In genomic region chr12:127162902-127163301, GRCh38 we compare ENCODE assay signal across 10 cellular contexts.
DNase-seq lines count a peak whose midpoint lies in the region; ATAC-seq and TF ChIP-seq lines count a peak whose summit lies in the region.
"Had no signal": no experiment of that assay in that cellular context is flagged by ENCODE, and none has a peak within 500 bp of the region (broad histone marks: within the 10 kb centered on the region; RNA-seq: fewer than 3 reads in every experiment).

No MANE protein-coding gene starts in this region.

- intact Hi-C loops in A673 (cut with micrococcal nuclease; ENCODE audit: unreplicated experiment): no loop called here
- intact Hi-C loops in PC-9 (cut with micrococcal nuclease; ENCODE audit: unreplicated experiment): loop anchor here (5.0 kb wide), 1 partner anchor 56 kb away; no protein-coding TSS in a partner anchor
- intact Hi-C loops in mammary epithelial cell (cut with micrococcal nuclease): loop anchor here (2.0 to 5.0 kb wide), 2 partner anchors 36 to 79 kb away; no protein-coding TSS in a partner anchor

- H3K9me3 Mint-ChIP-seq in glutamatergic neuron (ENCODE audit: unreplicated experiment): peaks cover 2% of the 10 kb centered on the region
- H3K9me3 Mint-ChIP-seq: neural crest cell had no signal

- H3K79me2 ChIP-seq in PC-9 (ENCODE audit: low read depth): no peaks in the 10 kb centered on the region
- H3K79me2 ChIP-seq in mammary epithelial cell (ENCODE audit: insufficient read depth, low read length): no peaks in the 10 kb centered on the region

- no peaks in the 10 kb centered on the region for H3K36me3 ChIP-seq in A673 (ENCODE audit: insufficient read depth, low read length, poor library complexity, severe bottlenecking)
- no peaks in the 10 kb centered on the region for H3K36me3 ChIP-seq in PC-9 (ENCODE audit: low read depth)
- no peaks in the 10 kb centered on the region for H3K36me3 ChIP-seq in mammary epithelial cell (ENCODE audit: insufficient read depth, low read length)

- H3K4me2 ChIP-seq in PC-9: peak overlapping the region; percentile 13
- peak overlapping the region; percentile 63 for H3K4me2 ChIP-seq in mammary epithelial cell (ENCODE audit: insufficient read depth, low read depth, low read length)

- H2AFZ ChIP-seq in PC-9 (no peak overlapping the region), mammary epithelial cell (ENCODE audit: low read depth, low read length) (peak overlapping the region; percentile 69)

- H3K4me3 Mint-ChIP-seq in glutamatergic neuron (ENCODE audit: unreplicated experiment): no peak overlapping the region
- H3K4me3 Mint-ChIP-seq: neural crest cell had no signal

- H3K4me3 ChIP-seq in A673 (ENCODE audit: low read depth, low read length, poor library complexity, severe bottlenecking) (no peak overlapping the region), PC-9 (no peak overlapping the region), mammary epithelial cell (replicated peaks in 1 of 3; ENCODE audit: insufficient read depth in 1 of 3, low read depth in 2 of 3, low read length in 3 of 3) (no peak overlapping the region)

- peak; percentile 81 for ATAC-seq in GM21737 (IDR thresholded peaks at IDR 0.05; ENCODE audit: unreplicated experiment)

- CTCF ChIA-PET in A673 (lab: Charles Lee): no interaction called here
- CTCF ChIA-PET in PC-9 (lab: Charles Lee): interaction anchor here (1.2 kb wide), 1 partner anchor 36 kb away, joined by 3 read pairs; no protein-coding TSS in a partner anchor
- CTCF ChIA-PET in mammary epithelial cell (lab: Charles Lee; ENCODE audit: low non-redundant PET): no interaction called here

- 0% methylated on average over 1 of the region's 1 CpG for WGBS in mammary epithelial cell (ENCODE audit: low coverage, missing lambda C conversion rate)

- H3K9me3 ChIP-seq in A673 (ENCODE audit: low read depth, low read length, poor library complexity, severe bottlenecking): no peaks in the 10 kb centered on the region
- H3K9me3 ChIP-seq in PC-9 (ENCODE audit: insufficient read depth, low read depth): no peaks in the 10 kb centered on the region; the same call in 1 of the 2 replicates
- no peaks in the 10 kb centered on the region for H3K9me3 ChIP-seq in mammary epithelial cell (replicated peaks; ENCODE audit: insufficient read depth, low read length)

- H3K4me1 ChIP-seq in A673 (ENCODE audit: insufficient read depth, low read length, poor library complexity, severe bottlenecking) (no peaks in the 10 kb centered on the region), PC-9 (replicated peaks; ENCODE audit: insufficient read depth) (peaks cover 25% of the 10 kb centered on the region), mammary epithelial cell (ENCODE audit: insufficient read depth, low read length) (peaks cover 27% of the 10 kb centered on the region)

- in situ Hi-C loops in mammary epithelial cell (cut with MboI; ENCODE audit: low sequenced_read_pairs in 2 of 2): no loop called here

- no peak overlapping the region for H3K27ac ChIP-seq in A673 (ENCODE audit: low read depth, low read length, poor library complexity, severe bottlenecking)
- H3K27ac ChIP-seq in PC-9: peak overlapping the region; percentile 8; the same call in 1 of the 2 replicates
- peak overlapping the region; percentile 78 for H3K27ac ChIP-seq in mammary epithelial cell (ENCODE audit: insufficient read depth, low read depth, low read length)
- H3K27ac ChIP-seq: C4-2B had no signal

- no peaks in the 10 kb centered on the region for H3K9me2 ChIP-seq in PC-9 (ENCODE audit: insufficient read depth)

- no peak overlapping the region for H3K27ac Mint-ChIP-seq in glutamatergic neuron (ENCODE audit: unreplicated experiment)

- H3F3A ChIP-seq in PC-9 (ENCODE audit: insufficient read depth, low read depth): 0 out of 2 replicates have a peak, but pooled peaks cover 3% of the 10 kb centered on the region

- no peak overlapping the region for H3K9ac ChIP-seq in mammary epithelial cell (ENCODE audit: insufficient read depth, low read length)

- H3K4me1 Mint-ChIP-seq in glutamatergic neuron (ENCODE audit: low read depth, unreplicated experiment): no peaks in the 10 kb centered on the region

- peak; percentile 4 for DNase-seq in A673 (ENCODE audit: low spot score)
- peak in 1 of 2 experiments; percentile 33 for DNase-seq in PC-9
- DNase-seq in mammary epithelial cell: peak; percentile 76
- DNase-seq in stimulated activated CD8-positive, alpha-beta memory T cell treated with anti-CD3 and anti-CD28 coated beads, Interleukin-12 subunit alpha, Interleukin-12 subunit beta, amount 100 ng/mL, for 4 hours (ENCODE audit: low read depth): peak; percentile 15
- no peak for DNase-seq in glutamatergic neuron
- no peak for DNase-seq in hypothalamus (lab: John Stamatoyannopoulos, UW)
- DNase-seq in amniotic stem cell (lab: John Stamatoyannopoulos, UW): no peak

- H3K36me3 Mint-ChIP-seq in glutamatergic neuron (ENCODE audit: unreplicated experiment): peaks cover 3% of the 10 kb centered on the region

- BruUV-seq in A673 (replicated peaks; lab: Mats Ljungman, UMichigan) (no TSS peak), PC-9 (replicated peaks; lab: Mats Ljungman, UMichigan) (no TSS peak), mammary epithelial cell (replicated peaks; lab: Mats Ljungman, UMichigan) (no TSS peak)

- H4K20me1 ChIP-seq in PC-9 (ENCODE audit: insufficient read depth): no peaks in the 10 kb centered on the region
- H4K20me1 ChIP-seq in mammary epithelial cell (ENCODE audit: insufficient read depth, low read length): no peaks in the 10 kb centered on the region

- H3K27me3 ChIP-seq in A673 (replicated peaks; ENCODE audit: insufficient read depth, low read depth, low read length, poor library complexity): no peaks in the 10 kb centered on the region
- H3K27me3 ChIP-seq in PC-9 (ENCODE audit: insufficient read depth, low read depth): no peaks in the 10 kb centered on the region
- no peaks in the 10 kb centered on the region for H3K27me3 ChIP-seq in mammary epithelial cell (ENCODE audit: insufficient read depth, low read length)

- no peak for TF ChIP-seq CTCF in A673 (conservative IDR thresholded peaks at IDR 0.05; ENCODE audit: low read depth, low read length)
- TF ChIP-seq CTCF in PC-9 (conservative IDR thresholded peaks at IDR 0.05): no peak
- no peak for TF ChIP-seq CTCF in mammary epithelial cell (conservative IDR thresholded peaks at IDR 0.05 in 1 of 2, IDR thresholded peaks at IDR 0.05 in 1 of 2; ENCODE audit: extremely low read depth in 1 of 2, insufficient read depth in 1 of 2, low read depth in 1 of 2, low read length in 2 of 2)
- TF ChIP-seq CTCF in glutamatergic neuron (IDR thresholded peaks at IDR 0.05; ENCODE audit: partially characterized antibody, unreplicated experiment): no peak

- H3K27me3 Mint-ChIP-seq in glutamatergic neuron (ENCODE audit: unreplicated experiment): peaks cover 3% of the 10 kb centered on the region

- dilution Hi-C loops in mammary epithelial cell (cut with HindIII; ENCODE audit: low sequenced_read_pairs): no loop called here

- POLR2A ChIA-PET in A673 (lab: Charles Lee; ENCODE audit: low non-redundant PET): no interaction called here
- POLR2A ChIA-PET in PC-9 (lab: Charles Lee; ENCODE audit: unreplicated experiment): interaction anchor here (0.7 kb wide), 1 partner anchor 55 kb away, joined by 5 read pairs; no protein-coding TSS in a partner anchor

Comparison
In these comparisons a context has a peak if more than half of its experiments do, and no peak if none do; other contexts are left out.
1. DNase-seq: peak in A673 (single experiment), mammary epithelial cell (single experiment) and stimulated activated CD8-positive, alpha-beta memory T cell treated with anti-CD3 and anti-CD28 coated beads, Interleukin-12 subunit alpha, Interleukin-12 subunit beta, amount 100 ng/mL, for 4 hours (single experiment); none in glutamatergic neuron (single experiment), hypothalamus (0 of 51) and amniotic stem cell (single experiment).